In the genomic region with DNA sequence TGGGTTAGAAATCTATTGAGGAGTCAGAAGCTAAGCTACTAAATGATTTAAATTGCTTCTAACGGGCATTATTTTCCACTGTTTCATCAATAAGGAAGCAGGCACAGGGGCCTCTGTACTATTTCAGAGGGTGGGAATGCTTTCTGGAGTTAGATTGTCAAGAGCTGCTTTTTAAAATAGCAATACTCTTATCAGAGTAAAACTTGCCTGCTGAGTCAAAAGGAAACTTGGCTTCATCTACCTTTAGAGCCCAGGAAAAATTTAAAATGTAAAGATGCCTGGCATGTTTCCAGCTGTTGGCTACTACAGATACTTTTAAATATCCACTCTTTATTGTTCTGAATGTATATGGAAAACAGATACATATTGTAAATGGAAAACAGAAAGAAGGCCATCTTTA, we compare ENCODE assay signal across 28 cellular contexts.
DNase-seq lines count a peak whose midpoint lies in the region; ATAC-seq and TF ChIP-seq lines count a peak whose summit lies in the region.
"Had no signal": no experiment of that assay in that cellular context is flagged by ENCODE, and none has a peak within 500 bp of the region (broad histone marks: within the 10 kb centered on the region; RNA-seq: fewer than 3 reads in every experiment).

No MANE protein-coding gene starts in this region.

- peak overlapping the region; percentile 64 for H2BK120ac ChIP-seq in mesendoderm (ENCODE audit: low read depth, low read length)

- whole genome bisulfite sequencing in mesendoderm (ENCODE audit: extremely low coverage, insufficient coverage, low lambda C conversion rate) = no CpG with 5 or more reads among the region's 1 CpG

- H4K5ac ChIP-seq in mesendoderm (ENCODE audit: low read length) = no peak overlapping the region

- H2BK15ac ChIP-seq in mesendoderm (replicated peaks; ENCODE audit: low read depth) = no peak overlapping the region

- 0 out of 2 replicates have a peak overlapping the region, but pooled peaks have one; percentile 27 for H3K4me3 ChIP-seq in ACC112 (ENCODE audit: low read depth, low read length)
- H3K4me3 ChIP-seq in fibroblast of pulmonary artery (replicated peaks; ENCODE audit: low read depth, low read length) = no peak overlapping the region
- H3K4me3 ChIP-seq in mesendoderm (ENCODE audit: low read length) = no peak overlapping the region
- H3K4me3 ChIP-seq: A549, Peyer's patch, tibial nerve had no signal

- no peak overlapping the region for H3K18ac ChIP-seq in mesendoderm (ENCODE audit: low read length)

- H3K4ac ChIP-seq in mesendoderm (ENCODE audit: low read depth, low read length) = no peak overlapping the region

- H3K9ac ChIP-seq in mesendoderm (ENCODE audit: low read length) = no peak overlapping the region

- H3K79me1 ChIP-seq in mesendoderm (ENCODE audit: low read length) = no peaks in the 10 kb centered on the region

- no peak overlapping the region for H3K23ac ChIP-seq in mesendoderm (ENCODE audit: low read length)

- no peak overlapping the region for H3K56ac ChIP-seq in mesendoderm (ENCODE audit: low read length)

- peak overlapping the region; percentile 16 for H2AFZ ChIP-seq in ACC112 (ENCODE audit: low read length, unreplicated experiment)

- H4K8ac ChIP-seq in mesendoderm (ENCODE audit: low read depth, low read length) = no peak overlapping the region

- DNase-seq in fibroblast of pulmonary artery (ENCODE audit: low read depth) (peak; percentile 38), mesendoderm (no peak), foreskin keratinocyte (no peak)
- no peak for DNase-seq in stimulated activated CD4-positive, alpha-beta T cell treated with anti-CD3 and anti-CD28 coated beads, Interleukin-4, amount 100 ng/mL, for 4 hours
- DNase-seq in activated CD4-positive, alpha-beta T cell treated with anti-CD3 and anti-CD28 coated beads, Interleukin-2, amount 50 U/mL, for 4 hours = no peak
- DNase-seq: activated CD4-positive, alpha-beta T cell treated with anti-CD3 and anti-CD28 coated beads for 1 hour; activated CD8-positive, alpha-beta T cell treated with anti-CD3 and anti-CD28 coated beads, Interleukin-2, amount 10 ng/mL, durations not matched to agents 7 days and 5 days; BE2C; cerebellar nuclear complex; DMS153; effector CD8-positive, alpha-beta T cell; Karpas-422; midbrain; MV-4-11; naive thymus-derived CD4-positive, alpha-beta T cell; NCI-H146; NCI-H2107; NCI-H510A; Peyer's patch; small intestine; stimulated activated CD8-positive, alpha-beta memory T cell treated with anti-CD3 and anti-CD28 coated beads, Interleukin-4, amount 100 ng/mL, for 48 hours; stimulated activated naive CD8-positive, alpha-beta T cell treated with anti-CD3 and anti-CD28 coated beads, Interleukin-15, amount 100 ng/mL, for 72 hours had no signal

- H3K27me3 ChIP-seq in ACC112 (ENCODE audit: insufficient read depth, low read length) = no peaks in the 10 kb centered on the region
- no peaks in the 10 kb centered on the region for H3K27me3 ChIP-seq in mesendoderm (ENCODE audit: insufficient read depth, low read length, poor library complexity)
- H3K27me3 ChIP-seq in foreskin keratinocyte = no peaks in the 10 kb centered on the region
- H3K27me3 ChIP-seq: BE2C, Peyer's patch, tibial nerve had no signal

- H3K4me2 ChIP-seq in mesendoderm (ENCODE audit: low read length) = no peak overlapping the region
- H3K4me2 ChIP-seq: A549 had no signal

- H2AK5ac ChIP-seq in mesendoderm (ENCODE audit: low read length) = no peak overlapping the region

- H3K36me3 ChIP-seq in ACC112 (ENCODE audit: insufficient read depth, low read length) (no peaks in the 10 kb centered on the region), mesendoderm (ENCODE audit: control insufficient read depth, insufficient read depth, low read length) (no peaks in the 10 kb centered on the region)
- H3K36me3 ChIP-seq: BE2C, Peyer's patch, tibial nerve had no signal

- ATAC-seq in SK-N-SH treated with all-trans-retinoic acid at 6 μM for 48 hours = peak; percentile 59
- ATAC-seq in HG02970 (IDR thresholded peaks at IDR 0.05; ENCODE audit: low FRiP score, unreplicated experiment) = no peak
- no peak for ATAC-seq in foreskin keratinocyte
- ATAC-seq: A549; activated CD8-positive, alpha-beta T cell treated with anti-CD3 and anti-CD28 coated beads, Interleukin-2, amount 10 ng/mL, durations not matched to agents 7 days and 5 days; HepG2; naive thymus-derived CD4-positive, alpha-beta T cell; stimulated activated naive CD8-positive, alpha-beta T cell treated with anti-CD3 and anti-CD28 coated beads, Interleukin-15, amount 100 ng/mL, for 72 hours had no signal

- H2BK5ac ChIP-seq in mesendoderm (ENCODE audit: low read length) = no peak overlapping the region

- H3K4me1 ChIP-seq in ACC112 (ENCODE audit: control insufficient read depth, insufficient read depth, low read length, unreplicated experiment) (peaks cover 51% of the 10 kb centered on the region), mesendoderm (ENCODE audit: control insufficient read depth, low read depth, low read length) (peaks cover 8% of the 10 kb centered on the region), foreskin keratinocyte (peaks cover 32% of the 10 kb centered on the region)
- H3K4me1 ChIP-seq: BE2C, Peyer's patch had no signal

- TF ChIP-seq CTCF in fibroblast of pulmonary artery (IDR thresholded peaks at IDR 0.05; ENCODE audit: low read length, missing control alignments) (no peak), foreskin keratinocyte (conservative IDR thresholded peaks at IDR 0.05) (no peak)

- H3K27ac ChIP-seq in ACC112 (ENCODE audit: low read depth, low read length) = peak overlapping the region; percentile 89
- no peak overlapping the region for H3K27ac ChIP-seq in mesendoderm (ENCODE audit: low read depth, low read length)
- no peak overlapping the region for H3K27ac ChIP-seq in foreskin keratinocyte
- H3K27ac ChIP-seq: A549, Peyer's patch had no signal

- H3K79me2 ChIP-seq in ACC112 (ENCODE audit: control insufficient read depth, insufficient read depth, low read length, unreplicated experiment) (peaks cover 9% of the 10 kb centered on the region), mesendoderm (ENCODE audit: control insufficient read depth, insufficient read depth, low read length) (no peaks in the 10 kb centered on the region)

TF ChIP-seq in SK-N-SH treated with all-trans-retinoic acid at 6 μM for 48 hours, 23 proteins besides CTCF, POLR2A, EP300 and RAD21:
- TF ChIP-seq SNAI2 (CRISPR knock-in tag; IDR thresholded peaks at IDR 0.05) (0 out of 2 replicates have a peak, but pooled peaks have one; percentile 31), ZNF565 (CRISPR knock-in tag; conservative IDR thresholded peaks at IDR 0.05; ENCODE audit: low read depth) (no peak), ISL1 (CRISPR knock-in tag; IDR thresholded peaks at IDR 0.05) (peak; percentile 42)
